18 cellular contexts compared by ENCODE assay signal in genomic region chr22:42963231-42963595, GRCh38. TPM values are rescaled to one million over a fixed set of nuclear protein-coding genes. Genes with fewer than 3 reads are reported as not detected.
A peak's percentile ranks its signal among the peaks of the same experiment; 100 is the strongest.
DNase-seq lines count a peak whose midpoint lies in the region; ATAC-seq, FAIRE-seq and TF ChIP-seq lines count a peak whose summit lies in the region.
"Had no signal": no experiment of that assay in that cellular context is flagged by ENCODE, and none has a peak within 500 bp of the region (broad histone marks: within the 10 kb centered on the region; RNA-seq: fewer than 3 reads in every experiment).

No MANE protein-coding gene starts in this region.

- H2BK15ac ChIP-seq in H1 (ENCODE audit: low read length), result no peak overlapping the region

- no peak for TF ChIP-seq EP300 in HepG2 (IDR thresholded peaks at IDR 0.05; ENCODE audit: low read depth in 2 of 2, low read length in 2 of 2)
- TF ChIP-seq EP300 in HepG2 (CRISPR knock-in tag; IDR thresholded peaks at IDR 0.05; ENCODE audit: borderline replicate concordance), result no peak
- TF ChIP-seq EP300 in H1 (IDR thresholded peaks at IDR 0.05; ENCODE audit: borderline replicate concordance in 1 of 2, low read depth in 2 of 2, low read length in 2 of 2), result no peak

- H2BK120ac ChIP-seq in H1 (replicated peaks; ENCODE audit: low read depth, low read length), result no peak overlapping the region

- H3K23ac ChIP-seq in H1 (ENCODE audit: insufficient read length), result no peak overlapping the region

- H3K4me1 Mint-ChIP-seq in neural crest cell, result peaks cover 75% of the 10 kb centered on the region
- peaks cover 69% of the 10 kb centered on the region for H3K4me1 Mint-ChIP-seq in nephron progenitor cell
- peaks cover 45 to 75% (median 70%) of the 10 kb centered on the region in 4 donors for H3K4me1 Mint-ChIP-seq in naive thymus-derived CD8-positive, alpha-beta T cell

- BruUV-seq in HepG2 (replicated peaks; lab: Mats Ljungman, UMichigan), result no TSS peak

- no peak overlapping the region for H2BK5ac ChIP-seq in H1 (ENCODE audit: low read depth, low read length)

- H2BK20ac ChIP-seq in H1 (ENCODE audit: low read length), result no peak overlapping the region

- ATAC-seq in HepG2 (no peak), right lobe of liver (no peak), GM21737 (IDR thresholded peaks at IDR 0.05; ENCODE audit: unreplicated experiment) (no peak)
- no peak for ATAC-seq in naive thymus-derived CD8-positive, alpha-beta T cell
- ATAC-seq: activated CD8-positive, alpha-beta T cell treated with anti-CD3 and anti-CD28 coated beads for 36 hours had no signal

- H3K9me3 ChIP-seq in HepG2 (ENCODE audit: low read length) (no peaks in the 10 kb centered on the region), right lobe of liver (no peaks in the 10 kb centered on the region), H1 (ENCODE audit: insufficient read depth in 2 of 2, low read depth in 1 of 2, low read length in 1 of 2) (no peaks in the 10 kb centered on the region)

- H4K5ac ChIP-seq in H1 (ENCODE audit: insufficient read length, low read depth, low read length), result no peak overlapping the region

- H3K27me3 Mint-ChIP-seq in neural crest cell (ENCODE audit: low read depth), result no peaks in the 10 kb centered on the region
- no peaks in the 10 kb centered on the region for H3K27me3 Mint-ChIP-seq in nephron progenitor cell (ENCODE audit: low read depth, poor library complexity)
- no peaks in the 10 kb centered on the region for H3K27me3 Mint-ChIP-seq in naive thymus-derived CD8-positive, alpha-beta T cell
- H3K27me3 Mint-ChIP-seq: activated CD8-positive, alpha-beta T cell treated with anti-CD3 and anti-CD28 coated beads for 36 hours; IgD-negative memory B cell had no signal

- 0 out of 2 replicates have a peak overlapping the region, but pooled peaks have one; percentile 13 for H3K4me2 ChIP-seq in HepG2 (ENCODE audit: low read depth, low read length)
- H3K4me2 ChIP-seq in H1 (ENCODE audit: insufficient read depth in 1 of 2, low read depth in 2 of 2, low read length in 2 of 2), result no peak overlapping the region

- 91% methylated on average over 6 of the region's 9 CpGs for WGBS in HepG2 (ENCODE audit: low lambda C conversion rate)
- 70% methylated on average over 4 of the region's 9 CpGs for WGBS in right lobe of liver (ENCODE audit: insufficient coverage, low coverage, low lambda C conversion rate, missing lambda C conversion rate)
- WGBS in H1 (ENCODE audit: extremely low coverage in 1 of 2, insufficient coverage in 1 of 2, insufficient read length in 1 of 2, insufficient replicate concordance in 2 of 2, low coverage in 1 of 2, low lambda C conversion rate in 2 of 2, missing lambda C conversion rate in 1 of 2), 2 experiments, result 78% methylated on average over 9 of the region's 9 CpGs; no CpG with 5 or more reads in 1 of the 2 experiments

- no peak overlapping the region for H3K14ac ChIP-seq in H1 (ENCODE audit: insufficient read length)

- peak overlapping the region; percentile 57; the same call in 1 of the 2 replicates for H2AK5ac ChIP-seq in H1 (ENCODE audit: low read depth, low read length)

- H3K9me3 Mint-ChIP-seq in neural crest cell (no peaks in the 10 kb centered on the region), nephron progenitor cell (peaks cover 5% of the 10 kb centered on the region)
- H3K9me3 Mint-ChIP-seq in naive thymus-derived CD8-positive, alpha-beta T cell, result no peaks in the 10 kb centered on the region
- H3K9me3 Mint-ChIP-seq: activated CD8-positive, alpha-beta T cell treated with anti-CD3 and anti-CD28 coated beads for 36 hours; IgD-negative memory B cell; natural killer cell had no signal

- peak overlapping the region; percentile 34 for H3K27ac ChIP-seq in HepG2 (ENCODE audit: extremely low read length, insufficient read depth, low read length)
- no peak overlapping the region for H3K27ac ChIP-seq in right lobe of liver
- no peak overlapping the region for H3K27ac ChIP-seq in H1 (ENCODE audit: low read depth, low read length)

- H2AFZ ChIP-seq in HepG2 (ENCODE audit: low read length), result no peak overlapping the region
- no peak overlapping the region for H2AFZ ChIP-seq in H1 (ENCODE audit: low read length)

- TF ChIP-seq CTCF in HepG2 (CRISPR knock-in tag; IDR thresholded peaks at IDR 0.05) (no peak), right lobe of liver (IDR thresholded peaks at IDR 0.05) (no peak), H1 (IDR thresholded peaks at IDR 0.05; ENCODE audit: control extremely low read depth in 1 of 3, insufficient read depth in 1 of 3, low read depth in 1 of 3, low read length in 3 of 3) (no peak), neural crest cell (conservative IDR thresholded peaks at IDR 0.05) (no peak), nephron progenitor cell (IDR thresholded peaks at IDR 0.05) (no peak)

- in situ Hi-C loops in HepG2 (cut with HindIII; ENCODE audit: extremely low pct_ligation_motif_present, low pct_unique_long_range_greater_than_20kb), result no loop called here

- H3K79me1 ChIP-seq in H1 (ENCODE audit: low read depth, low read length), result peaks cover 9% of the 10 kb centered on the region; the same call in 1 of the 2 replicates

- H3K4me3 ChIP-seq in HepG2 (replicated peaks in 1 of 3; ENCODE audit: insufficient read depth in 1 of 3, low read depth in 2 of 3, low read length in 3 of 3) (no peak overlapping the region), right lobe of liver (no peak overlapping the region), H1 (ENCODE audit: extremely low read depth in 1 of 4, insufficient read depth in 2 of 4, low read depth in 3 of 4, low read length in 4 of 4) (no peak overlapping the region)

- POLR2A ChIA-PET in HepG2 (lab: Yijun Ruan, JAX) (interaction anchor here (0.7 to 1.7 kb wide), 5 partner anchors 16 to 163 kb away, joined by 3 to 8 read pairs (median 3); partner anchors contain the start of gene PACSIN2), H1 (lab: Charles Lee; ENCODE audit: partially characterized antibody) (interaction anchor here (1.0 to 3.0 kb wide), 3 partner anchors 9 to 63 kb away, joined by 3 to 13 read pairs (median 3); no protein-coding TSS in a partner anchor)
- POLR2A ChIA-PET in naive thymus-derived CD8-positive, alpha-beta T cell (lab: Charles Lee), result no interaction called here

- DNase-seq in HepG2 (ENCODE audit: low spot score), result no peak
- DNase-seq in right lobe of liver, result no peak
- DNase-seq in H1 (ENCODE audit: low read depth in 1 of 2, low spot score in 2 of 2), result no peak
- DNase-seq in neural crest cell (ENCODE audit: low read depth, low spot score), result no peak
- DNase-seq in nephron progenitor cell, result no peak
- DNase-seq in NCI-H526 treated with DMSO at 0.1 percent for 48 hours (lab: John Stamatoyannopoulos, UW), result no peak
- no peak for DNase-seq in naive thymus-derived CD8-positive, alpha-beta T cell
- DNase-seq: activated CD8-positive, alpha-beta T cell treated with anti-CD3 and anti-CD28 coated beads for 36 hours; anterior cingulate cortex; COR-L47; natural killer cell; NCI-H2081 treated with DMSO at 0.1 percent for 48 hours; OCI-M1; retina had no signal

- H3K36me3 ChIP-seq in HepG2 (replicated peaks in 1 of 2; ENCODE audit: control insufficient read depth in 1 of 2, insufficient read depth in 2 of 2, low read length in 2 of 2) (peaks cover 0 to 7% of the 10 kb centered on the region in 2 experiments; a peak in 3 of 5 replicates), right lobe of liver (no peaks in the 10 kb centered on the region), H1 (ENCODE audit: control insufficient read depth in 2 of 4, insufficient read depth in 4 of 4, low read length in 3 of 4) (no peaks in the 10 kb centered on the region)

- CTCF ChIA-PET in HepG2 (lab: Yijun Ruan, JAX; ENCODE audit: low intra/inter-chr PET ratio, low total read pairs) (no interaction called here), H1 (lab: Charles Lee; ENCODE audit: partially characterized antibody) (interaction anchor here (0.7 to 2.7 kb wide), 6 partner anchors 21 to 96 kb away, joined by 3 to 10 read pairs (median 4); no protein-coding TSS in a partner anchor)

- H3K9ac ChIP-seq in HepG2 (ENCODE audit: insufficient read depth, low read depth, low read length), result no peak overlapping the region
- no peak overlapping the region for H3K9ac ChIP-seq in H1 (replicated peaks in 1 of 4; ENCODE audit: extremely low read depth in 1 of 4, low read depth in 3 of 4, low read length in 3 of 4)

- H3K27me3 ChIP-seq in HepG2 (ENCODE audit: control insufficient read depth in 1 of 2, insufficient read depth in 2 of 2, low read length in 2 of 2) (no peaks in the 10 kb centered on the region), right lobe of liver (no peaks in the 10 kb centered on the region), H1 (replicated peaks in 1 of 4; ENCODE audit: control insufficient read depth in 3 of 4, extremely low read depth in 1 of 4, insufficient read depth in 3 of 4, low read length in 3 of 4) (no peaks in the 10 kb centered on the region)

- intact Hi-C loops in HepG2 (cut with micrococcal nuclease; ENCODE audit: unreplicated experiment) (loop anchor here (5.0 kb wide), 1 partner anchor 36 kb away; no protein-coding TSS in a partner anchor), right lobe of liver (cut with DNase I) (no loop called here)

- FAIRE-seq in HepG2 (lab: Jason Lieb, UNC) (no peak), H1 (lab: Jason Lieb, UNC) (no peak)
- FAIRE-seq: colon, G401.6 had no signal

- no peak overlapping the region for H3K56ac ChIP-seq in H1 (replicated peaks; ENCODE audit: insufficient read length, low read depth, low read length)

- TF ChIP-seq RAD21 in HepG2 (CRISPR knock-in tag; IDR thresholded peaks at IDR 0.05) (no peak), H1 (IDR thresholded peaks at IDR 0.05 in 1 of 2, conservative IDR thresholded peaks at IDR 0.05 in 1 of 2; ENCODE audit: low read depth in 2 of 2, low read length in 2 of 2) (no peak)

- H3K36me3 Mint-ChIP-seq in neural crest cell (ENCODE audit: low read depth) (peaks cover 7% of the 10 kb centered on the region), nephron progenitor cell (ENCODE audit: low read depth) (peaks cover 28% of the 10 kb centered on the region)
- peaks cover 0 to 36% (median 3%) of the 10 kb centered on the region in 3 donors for H3K36me3 Mint-ChIP-seq in naive thymus-derived CD8-positive, alpha-beta T cell
- H3K36me3 Mint-ChIP-seq: natural killer cell had no signal

- H4K8ac ChIP-seq in H1 (ENCODE audit: extremely low read depth, insufficient read depth, low read length), result no peak overlapping the region

- H3K23me2 ChIP-seq in H1 (ENCODE audit: low read depth, low read length), result 0 out of 2 replicates have a peak, but pooled peaks cover 2% of the 10 kb centered on the region

- H4K20me1 ChIP-seq in HepG2 (ENCODE audit: insufficient read depth, low read length) (no peaks in the 10 kb centered on the region; the same call in 1 of the 2 replicates), H1 (replicated peaks in 1 of 2; ENCODE audit: control insufficient read depth in 1 of 2, insufficient read depth in 2 of 2, low read length in 2 of 2) (peaks cover 11 to 29% of the 10 kb centered on the region in 2 experiments)

- peak overlapping the region; percentile 6 for H3K27ac Mint-ChIP-seq in neural crest cell (ENCODE audit: unreplicated experiment)
- no peak overlapping the region for H3K27ac Mint-ChIP-seq in nephron progenitor cell
- H3K27ac Mint-ChIP-seq in naive thymus-derived CD8-positive, alpha-beta T cell, result peak overlapping the region in 3 of 10 donors; percentile 16 to 38 (median 37)
- H3K27ac Mint-ChIP-seq: activated CD8-positive, alpha-beta T cell treated with anti-CD3 and anti-CD28 coated beads for 36 hours; IgD-negative memory B cell; natural killer cell had no signal

- H4K91ac ChIP-seq in H1 (replicated peaks; ENCODE audit: insufficient read length, low read length), result no peak overlapping the region

- peak overlapping the region; percentile 34; the same call in 1 of the 2 replicates for H3K18ac ChIP-seq in H1 (ENCODE audit: extremely low read depth, low read length)

- peaks cover 100% of the 10 kb centered on the region for H3K4me1 ChIP-seq in HepG2 (ENCODE audit: insufficient read depth, low read length)
- peaks cover 0 to 41% (median 20%) of the 10 kb centered on the region in 4 donors for H3K4me1 ChIP-seq in right lobe of liver
- H3K4me1 ChIP-seq in H1 (replicated peaks in 1 of 4; ENCODE audit: control insufficient read depth in 3 of 4, insufficient read depth in 4 of 4, low read length in 3 of 4), result peaks cover 15 to 35% (median 33%) of the 10 kb centered on the region in 4 experiments

- no peak overlapping the region for H3K4ac ChIP-seq in H1 (replicated peaks; ENCODE audit: insufficient read length, low read depth, low read length)

- TF ChIP-seq POLR2A in HepG2 (IDR thresholded peaks at IDR 0.05; ENCODE audit: insufficient read depth in 1 of 2, low read depth in 2 of 2, low read length in 2 of 2) (no peak), right lobe of liver (IDR thresholded peaks at IDR 0.05) (no peak), H1 (IDR thresholded peaks at IDR 0.05; ENCODE audit: control extremely low read depth in 1 of 2, low read depth in 2 of 2, low read length in 2 of 2) (no peak)

- no peak overlapping the region for H3K4me3 Mint-ChIP-seq in neural crest cell
- no peak overlapping the region for H3K4me3 Mint-ChIP-seq in nephron progenitor cell
- H3K4me3 Mint-ChIP-seq in naive thymus-derived CD8-positive, alpha-beta T cell, result no peak overlapping the region
- H3K4me3 Mint-ChIP-seq: activated CD8-positive, alpha-beta T cell treated with anti-CD3 and anti-CD28 coated beads for 36 hours; IgD-negative memory B cell; natural killer cell had no signal

- peak overlapping the region; percentile 41; the same call in 1 of the 2 replicates for H2BK12ac ChIP-seq in H1 (ENCODE audit: low read depth, low read length)

- H3K79me2 ChIP-seq in HepG2 (ENCODE audit: insufficient read depth, low read length) (peaks cover 87% of the 10 kb centered on the region), H1 (ENCODE audit: control insufficient read depth in 1 of 2, insufficient read depth in 2 of 2, low read length in 2 of 2) (peaks cover 3 to 66% of the 10 kb centered on the region in 2 experiments; a peak in 3 of 4 replicates)

RNA-seq across cellular contexts. Expression of gene PACSIN2, which starts 51.7 kb away (rescaled TPM):
- 54.1 and 65.1 TPM in 2 replicates for total RNA-seq in HepG2 (2016; rRNA removed; fragmentation: Illumina TruSeq; extraction: Trizol)
- 5.4 and 5.7 TPM in 2 replicates for total RNA-seq in HepG2 (2016; cell fraction: cytosol; rRNA removed; fragmentation: Illumina TruSeq; extraction: Trizol; ENCODE audit: low read depth)
- total RNA-seq in HepG2 (2016; cell fraction: insoluble cytoplasmic fraction; rRNA removed; fragmentation: Illumina TruSeq; extraction: Trizol), result 53.7 and 62.1 TPM in 2 replicates
- 15.4 and 16.7 TPM in 2 replicates for total RNA-seq in HepG2 (2016; cell fraction: membrane; rRNA removed; fragmentation: Illumina TruSeq; extraction: Trizol)
- total RNA-seq in HepG2 (2016; cell fraction: nucleus; rRNA removed; fragmentation: Illumina TruSeq; extraction: Trizol), result 35.2 and 37.4 TPM in 2 replicates
- 64.1 and 68.8 TPM in 2 replicates for polyA plus RNA-seq in HepG2 (2011; rRNA removed)
- polyA plus RNA-seq in HepG2 (2011; cell fraction: cytosol; rRNA removed), result 70.2 and 76.7 TPM in 2 replicates
- 42.1 and 45.1 TPM in 2 replicates for polyA plus RNA-seq in HepG2 (2011; cell fraction: nucleus; rRNA removed)
- 42.2 and 49.5 TPM in 2 replicates for polyA plus RNA-seq in HepG2 (2012)
- 3.1 and 3.5 TPM in 2 replicates for polyA plus RNA-seq in HepG2 (2016; cell fraction: cytosol; fragmentation: Illumina TruSeq; extraction: Trizol; ENCODE audit: low read depth)
- polyA plus RNA-seq in HepG2 (2016; cell fraction: insoluble cytoplasmic fraction; fragmentation: Illumina TruSeq; extraction: Trizol; ENCODE audit: low read depth), result 60.9 and 68.0 TPM in 2 replicates
- polyA plus RNA-seq in HepG2 (2016; cell fraction: membrane; fragmentation: Illumina TruSeq; extraction: Trizol; ENCODE audit: low read depth), result 8.6 and 9.2 TPM in 2 replicates
- 40.7 and 42.6 TPM in 2 replicates for polyA plus RNA-seq in HepG2 (2016; cell fraction: nucleus; fragmentation: Illumina TruSeq; extraction: Trizol; ENCODE audit: insufficient read depth, low read depth)
- 20.8 and 43.5 TPM in 2 replicates for polyA minus RNA-seq in HepG2 (2011; rRNA and poly(A)+ RNA removed; ENCODE audit: low replicate concordance)
- 26.2 and 26.4 TPM in 2 replicates for polyA minus RNA-seq in HepG2 (2011; cell fraction: cytosol; rRNA and poly(A)+ RNA removed)
- polyA minus RNA-seq in HepG2 (2011; cell fraction: nucleus; rRNA and poly(A)+ RNA removed), result 29.3 and 33.6 TPM in 2 replicates
- total RNA-seq in right lobe of liver, result 10 to 100 TPM; 21.4 to 67.0 (median 47.1) TPM
- 62.6 and 64.2 TPM in 2 replicates for total RNA-seq in H1 (2021; fragmentation: NEBNext Ultra II Directional; extraction: Animal tissue kit (Norgen Biotek cat#: 25700))
- 44.8 and 57.8 TPM in 2 replicates for polyA plus RNA-seq in H1 (2011; rRNA removed)
- polyA plus RNA-seq in H1 (2011; cell fraction: cytosol; rRNA removed), result 73.7 TPM
- 60.0 TPM for polyA plus RNA-seq in H1 (2011; cell fraction: nucleus; rRNA removed)
- 48.4 to 49.4 TPM (median 48.9 TPM) in 4 replicates for polyA plus RNA-seq in H1 (2012, experiment 1 of 2)
- 18.3 TPM for polyA plus RNA-seq in H1 (2012, experiment 2 of 2)
- polyA plus RNA-seq in H1 (2013, experiment 1 of 2), result 32.1 TPM
- polyA plus RNA-seq in H1 (2013, experiment 2 of 2), result 31.1 TPM
- polyA minus RNA-seq in H1 (2011; rRNA and poly(A)+ RNA removed), result 34.2 and 37.0 TPM in 2 replicates
- 19.7 TPM for polyA minus RNA-seq in H1 (2011; cell fraction: cytosol; rRNA and poly(A)+ RNA removed)
- polyA minus RNA-seq in H1 (2011; cell fraction: nucleus; rRNA and poly(A)+ RNA removed), result 19.7 TPM
- total RNA-seq in neural crest cell, result 76.1 and 79.4 TPM in 2 replicates
- total RNA-seq in naive thymus-derived CD8-positive, alpha-beta T cell, result 10 to 100 TPM; 37.6 to 44.9 TPM
- polyA plus RNA-seq in naive thymus-derived CD8-positive, alpha-beta T cell, result 10 to 100 TPM; 21.9 to 27.8 (median 23.8) TPM

Comparison
In these comparisons a context has a peak if more than half of its experiments do, and no peak if none do; other contexts are left out.
1. Of the 41 proteins assayed by ChIP-seq in both HepG2 and H1: peak only in HepG2: SP4; only in H1: none; in both: none; in neither: 40.